Comparison of ENCODE assay signal across 8 cellular contexts in the genomic region with DNA sequence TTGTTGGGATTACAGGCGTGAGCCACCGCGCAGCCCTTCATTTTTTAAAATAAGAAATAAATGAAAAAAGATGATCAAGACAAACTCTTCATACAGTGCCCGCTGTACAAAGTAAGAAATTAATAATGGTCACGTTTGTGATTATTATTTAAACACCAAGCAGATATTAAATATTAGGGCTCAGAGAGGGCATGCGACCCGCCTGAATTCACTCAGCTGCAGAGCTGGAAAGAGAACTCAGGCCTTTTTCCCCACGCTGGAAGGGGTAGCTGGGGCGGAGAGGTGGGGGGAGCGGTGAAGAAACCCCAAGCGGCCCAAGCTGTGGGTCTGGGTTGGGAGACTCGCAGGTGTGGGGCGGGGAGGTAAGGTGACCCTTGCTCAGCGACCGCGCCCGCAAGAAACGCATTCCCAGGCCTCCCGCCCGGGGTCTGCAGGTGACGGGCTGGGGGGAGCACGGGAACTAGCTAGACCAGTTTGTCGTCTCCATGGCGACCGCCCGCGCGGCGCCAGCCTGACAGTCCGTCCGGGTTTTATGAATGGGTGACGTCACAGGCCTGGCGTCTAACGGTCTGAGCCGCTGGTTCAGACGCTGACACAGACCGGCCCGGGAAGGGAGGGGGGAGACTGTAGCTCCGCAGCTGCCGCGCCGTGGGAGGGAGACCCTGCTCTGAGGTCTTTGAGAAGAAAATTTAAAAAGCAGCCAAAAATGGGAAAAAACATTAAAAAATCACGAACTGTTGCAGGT. TPM values are rescaled to one million over a fixed set of nuclear protein-coding genes. Genes with fewer than 3 reads are reported as not detected.
DNase-seq lines count a peak whose midpoint lies in the region; ATAC-seq and TF ChIP-seq lines count a peak whose summit lies in the region.

No MANE protein-coding gene starts in this region.

- peak overlapping the region; percentile 85 for H3K27ac ChIP-seq in C4-2B

- no peak for TF ChIP-seq CTCF in C4-2B (conservative IDR thresholded peaks at IDR 0.05)
- TF ChIP-seq CTCF in fibroblast of mammary gland (conservative IDR thresholded peaks at IDR 0.05; ENCODE audit: control insufficient read depth, insufficient read depth, low read depth, low read length): no peak

- H3K27me3 Mint-ChIP-seq in activated T-helper 17 cell treated with anti-CD3 and anti-CD28 coated beads, Interleukin-2, amount 50 U/mL, for 72 hours: peaks cover 23% of the 10 kb centered on the region
- H3K27me3 Mint-ChIP-seq in naive B cell: peaks cover 34 to 47% (median 40%) of the 10 kb centered on the region in 3 donors

- H3K36me3 Mint-ChIP-seq in activated T-helper 17 cell treated with anti-CD3 and anti-CD28 coated beads, Interleukin-2, amount 50 U/mL, for 72 hours (ENCODE audit: low read depth): peaks cover 7% of the 10 kb centered on the region
- no peaks in the 10 kb centered on the region for H3K36me3 Mint-ChIP-seq in naive B cell

- DNase-seq in M059J (ENCODE audit: low read depth) (peak; percentile 100), RPMI8226 (peak; percentile 94), fibroblast of mammary gland (ENCODE audit: low read depth) (peak; percentile 94), naive B cell (peak; percentile 82)
- DNase-seq in stimulated activated CD8-positive, alpha-beta memory T cell treated with anti-CD3 and anti-CD28 coated beads, Interleukin-7, amount 100 ng/mL, for 24 hours (ENCODE audit: low read depth): peak; percentile 46

- peak overlapping the region; percentile 85 for H3K4me3 Mint-ChIP-seq in activated T-helper 17 cell treated with anti-CD3 and anti-CD28 coated beads, Interleukin-2, amount 50 U/mL, for 72 hours
- peak overlapping the region; percentile 87 to 97 (median 95) for H3K4me3 Mint-ChIP-seq in naive B cell

- H3K4me3 ChIP-seq in fibroblast of mammary gland (ENCODE audit: control insufficient read depth, low read depth, low read length): peak overlapping the region; percentile 92

- H3K9me3 Mint-ChIP-seq in activated T-helper 17 cell treated with anti-CD3 and anti-CD28 coated beads, Interleukin-2, amount 50 U/mL, for 72 hours: no peaks in the 10 kb centered on the region
- no peaks in the 10 kb centered on the region for H3K9me3 Mint-ChIP-seq in naive B cell

- H3K4me1 Mint-ChIP-seq in activated T-helper 17 cell treated with anti-CD3 and anti-CD28 coated beads, Interleukin-2, amount 50 U/mL, for 72 hours: peaks cover 23% of the 10 kb centered on the region
- peaks cover 12 to 28% (median 27%) of the 10 kb centered on the region in 3 donors for H3K4me1 Mint-ChIP-seq in naive B cell

- H3K27ac Mint-ChIP-seq in activated T-helper 17 cell treated with anti-CD3 and anti-CD28 coated beads, Interleukin-2, amount 50 U/mL, for 72 hours: peak overlapping the region; percentile 68
- peak overlapping the region; percentile 76 to 94 (median 89) for H3K27ac Mint-ChIP-seq in naive B cell

- ATAC-seq in GM21360 (IDR thresholded peaks at IDR 0.05; ENCODE audit: unreplicated experiment) (peak; percentile 59), naive B cell (ENCODE audit: low read depth in 2 of 2) (peak; percentile 63 to 75)
- peak; percentile 45 for ATAC-seq in activated T-helper 17 cell treated with anti-CD3 and anti-CD28 coated beads, Interleukin-2, amount 50 U/mL, for 72 hours (replicated peaks)

RNA-seq across cellular contexts. Expression of a gene that starts 1.1 kb away (rescaled TPM):
- 1,421 and 1,771 TPM in 2 replicates for total RNA-seq in M059J (2014; rRNA removed; shearing (Covaris generic))
- total RNA-seq in activated T-helper 17 cell treated with anti-CD3 and anti-CD28 coated beads, Interleukin-2, amount 50 U/mL, for 72 hours: 1 to 10 TPM; 2.9 to 5.3 TPM
- polyA plus RNA-seq in naive B cell (ENCODE audit: low read depth in 6 of 6): 1 to 10 TPM in 2 of 6 donors, under 1 TPM in 2, not detected in 2; 0.86 to 2.0 (median 1.1) TPM

RNA-seq across cellular contexts. Expression of a gene that starts 33.7 kb away (rescaled TPM):
- total RNA-seq in M059J (2014; rRNA removed; shearing (Covaris generic)): not detected in 2 replicates
- total RNA-seq in activated T-helper 17 cell treated with anti-CD3 and anti-CD28 coated beads, Interleukin-2, amount 50 U/mL, for 72 hours: not detected
- 1 to 10 TPM in 3 of 6 donors, under 1 TPM in 1, not detected in 2; 0.64 to 2.8 (median 1.4) TPM for polyA plus RNA-seq in naive B cell (ENCODE audit: low read depth in 6 of 6)

Comparison
In these comparisons a context has a peak if more than half of its experiments do, and no peak if none do; other contexts are left out.
1. Peak in every context shown above with its lines: DNase-seq, ATAC-seq, H3K4me3 ChIP-seq and H3K27ac ChIP-seq.
2. DNase-seq: peak in every context shown above with its lines; median percentile 100 in M059J; 94 in RPMI8226; 94 in fibroblast of mammary gland; 82 in naive B cell; 46 in stimulated activated CD8-positive, alpha-beta memory T cell treated with anti-CD3 and anti-CD28 coated beads, Interleukin-7, amount 100 ng/mL, for 24 hours.
3. RNA of a gene that starts 1.1 kb away (total RNA-seq): 1,421 to 1,771 TPM in M059J; 2.9 to 5.3 TPM in activated T-helper 17 cell treated with anti-CD3 and anti-CD28 coated beads, Interleukin-2, amount 50 U/mL, for 72 hours; every median in the first group is over 100 times any median in the second.